Comparison of ENCODE assay signal across 8 cellular contexts in genomic region chr17:46285500-46285899, GRCh38. TPM values are rescaled to one million over a fixed set of nuclear protein-coding genes. Genes with fewer than 3 reads are reported as not detected.
DNase-seq lines count a peak whose midpoint lies in the region; ATAC-seq, FAIRE-seq and TF ChIP-seq lines count a peak whose summit lies in the region.
"Not testable (repeated sequence)": the region's sequence is repeated elsewhere in the genome, so short reads cannot be mapped to it uniquely, and the experiment has no call there.

No MANE protein-coding gene starts in this region.

- H3K4me1 ChIP-seq in PC-3 (ENCODE audit: insufficient read depth, low read length) = peaks cover 30% of the 10 kb centered on the region
- not testable (repeated sequence) for H3K4me1 ChIP-seq in hepatocyte (ENCODE audit: insufficient read depth); lower lobe of right lung; upper lobe of right lung

- peak overlapping the region; percentile 50 for H3K27ac ChIP-seq in PC-3 (ENCODE audit: low read length)
- peak overlapping the region; percentile 85 for H3K27ac ChIP-seq in hepatocyte
- H3K27ac ChIP-seq in lower lobe of right lung, upper lobe of right lung: not testable (repeated sequence)

- H2AFZ ChIP-seq in PC-3 (ENCODE audit: low read length); hepatocyte: not testable (repeated sequence)

- H3K4me1 Mint-ChIP-seq in Calu3 (ENCODE audit: low read depth, unreplicated experiment) = peaks cover 49% of the 10 kb centered on the region
- H3K4me1 Mint-ChIP-seq in activated T-helper 17 cell treated with anti-CD3 and anti-CD28 coated beads, Interleukin-2, amount 50 U/mL, for 72 hours = peaks cover 10% of the 10 kb centered on the region
- peaks cover 17% of the 10 kb centered on the region for H3K4me1 Mint-ChIP-seq in central memory CD8-positive, alpha-beta T cell

- ATAC-seq in PC-3 (peak; percentile 27; the same call in 1 of the 2 replicates), lower lobe of right lung (peak; percentile 62 to 89), upper lobe of right lung (peak; percentile 59)
- not testable (repeated sequence) for ATAC-seq in activated T-helper 17 cell treated with anti-CD3 and anti-CD28 coated beads, Interleukin-2, amount 50 U/mL, for 72 hours (replicated peaks); central memory CD8-positive, alpha-beta T cell (replicated peaks; ENCODE audit: extremely low read depth, poor library complexity, severe bottlenecking)

- H3K9me2 ChIP-seq in PC-3 (replicated peaks; ENCODE audit: low read length); hepatocyte (replicated peaks; ENCODE audit: insufficient read depth): not testable (repeated sequence)

- H4K20me1 ChIP-seq in PC-3 (ENCODE audit: low read length); hepatocyte (ENCODE audit: insufficient read depth, poor library complexity, severe bottlenecking): not testable (repeated sequence)

- BruUV-seq in Calu3 (replicated peaks; lab: Mats Ljungman, UMichigan); PC-3 (replicated peaks; lab: Mats Ljungman, UMichigan): not testable (repeated sequence)

- WGBS in hepatocyte (ENCODE audit: low lambda C conversion rate, missing lambda C conversion rate) = 55% methylated on average over 2 of the region's 2 CpGs

- H3K9me3 Mint-ChIP-seq in Calu3 (ENCODE audit: low read depth, unreplicated experiment); activated T-helper 17 cell treated with anti-CD3 and anti-CD28 coated beads, Interleukin-2, amount 50 U/mL, for 72 hours; central memory CD8-positive, alpha-beta T cell: not testable (repeated sequence)

- not testable (repeated sequence) for H3K36me3 ChIP-seq in PC-3 (ENCODE audit: low read depth, low read length); hepatocyte (replicated peaks; ENCODE audit: insufficient read depth, low read depth); lower lobe of right lung; upper lobe of right lung

- TF ChIP-seq POLR2A in H54 (IDR thresholded peaks at IDR 0.05; ENCODE audit: low read depth, low read length) = not testable (repeated sequence)

- DNase-seq in Calu3 (peak; percentile 62), PC-3 (peak; percentile 35)
- DNase-seq in H54 (ENCODE audit: insufficient read length, low spot score); central memory CD8-positive, alpha-beta T cell (ENCODE audit: low spot score in 2 of 2); hepatocyte (ENCODE audit: low spot score); lower lobe of right lung; upper lobe of right lung: not testable (repeated sequence)

- H3K27me3 ChIP-seq in PC-3 (ENCODE audit: low read length); hepatocyte; lower lobe of right lung (ENCODE audit: low read depth); upper lobe of right lung: not testable (repeated sequence)

- intact Hi-C loops in Calu3 (cut with micrococcal nuclease; ENCODE audit: unreplicated experiment) = loop anchor here (10.0 kb wide), 2 partner anchors 141 to 281 kb away; no protein-coding TSS in a partner anchor
- intact Hi-C loops in PC-3 (cut with micrococcal nuclease); lower lobe of right lung (cut with DNase I); upper lobe of right lung (cut with DNase I): not testable (repeated sequence)

- not testable (repeated sequence) for TF ChIP-seq CTCF in Calu3 (IDR thresholded peaks at IDR 0.05; ENCODE audit: unreplicated experiment); PC-3 (conservative IDR thresholded peaks at IDR 0.05; ENCODE audit: low read depth, low read length); hepatocyte (IDR thresholded peaks at IDR 0.05; ENCODE audit: poor library complexity); lower lobe of right lung (IDR thresholded peaks at IDR 0.05); upper lobe of right lung (IDR thresholded peaks at IDR 0.05)

- POLR2A ChIA-PET in PC-3 (lab: Charles Lee; ENCODE audit: unreplicated experiment) = interaction anchor here (0.7 kb wide), 1 partner anchor 29 kb away, joined by 15 read pairs; no protein-coding TSS in a partner anchor

- H3K4me3 Mint-ChIP-seq in Calu3 (ENCODE audit: low read depth, unreplicated experiment); central memory CD8-positive, alpha-beta T cell: not testable (repeated sequence)
- peak overlapping the region; percentile 24 for H3K4me3 Mint-ChIP-seq in activated T-helper 17 cell treated with anti-CD3 and anti-CD28 coated beads, Interleukin-2, amount 50 U/mL, for 72 hours

- CTCF ChIA-PET in Calu3 (lab: Charles Lee) = interaction anchor here (0.7 to 1.4 kb wide), 4 partner anchors 8 to 92 kb away, joined by 3 to 7 read pairs (median 3); partner anchors contain the start of gene KANSL1
- CTCF ChIA-PET in PC-3 (lab: Charles Lee) = interaction anchor here (0.6 kb wide), 1 partner anchor 23 kb away, joined by 5 read pairs; no protein-coding TSS in a partner anchor

- not testable (repeated sequence) for H3K79me2 ChIP-seq in PC-3 (ENCODE audit: low read length); hepatocyte

- H3K4me2 ChIP-seq in PC-3 (ENCODE audit: low read length); hepatocyte: not testable (repeated sequence)

- FAIRE-seq in H54 (lab: Jason Lieb, UNC) = peak; percentile 15

- H3K27me3 Mint-ChIP-seq in Calu3 (ENCODE audit: unreplicated experiment); activated T-helper 17 cell treated with anti-CD3 and anti-CD28 coated beads, Interleukin-2, amount 50 U/mL, for 72 hours; central memory CD8-positive, alpha-beta T cell: not testable (repeated sequence)

- not testable (repeated sequence) for H3K9me3 ChIP-seq in PC-3 (ENCODE audit: low read length); hepatocyte (ENCODE audit: low read depth); lower lobe of right lung; upper lobe of right lung

- peak overlapping the region; percentile 45 for H3K27ac Mint-ChIP-seq in Calu3 (ENCODE audit: unreplicated experiment)
- not testable (repeated sequence) for H3K27ac Mint-ChIP-seq in activated T-helper 17 cell treated with anti-CD3 and anti-CD28 coated beads, Interleukin-2, amount 50 U/mL, for 72 hours
- peak overlapping the region; percentile 83 for H3K27ac Mint-ChIP-seq in central memory CD8-positive, alpha-beta T cell (ENCODE audit: low read depth)

- H3F3A ChIP-seq in PC-3 (ENCODE audit: low read length, unreplicated experiment) = not testable (repeated sequence)

- peaks cover 10% of the 10 kb centered on the region for H3K36me3 Mint-ChIP-seq in Calu3 (ENCODE audit: insufficient read depth, unreplicated experiment)
- not testable (repeated sequence) for H3K36me3 Mint-ChIP-seq in activated T-helper 17 cell treated with anti-CD3 and anti-CD28 coated beads, Interleukin-2, amount 50 U/mL, for 72 hours (ENCODE audit: low read depth); central memory CD8-positive, alpha-beta T cell (ENCODE audit: insufficient read depth)

- H3K4me3 ChIP-seq in PC-3 (ENCODE audit: low read length); hepatocyte; lower lobe of right lung; upper lobe of right lung: not testable (repeated sequence)

- H3K9ac ChIP-seq in PC-3 (ENCODE audit: low read length) = not testable (repeated sequence)

RNA-seq across cellular contexts. Expression of gene LRRC37A, which starts 9.4 kb away (rescaled TPM):
- total RNA-seq in Calu3 (2022) = 8.3 and 8.6 TPM in 2 replicates
- 1.1 and 2.4 TPM in 2 replicates for total RNA-seq in PC-3 (2014; rRNA removed)
- 1 to 10 TPM; 1.8 to 3.7 TPM for total RNA-seq in activated T-helper 17 cell treated with anti-CD3 and anti-CD28 coated beads, Interleukin-2, amount 50 U/mL, for 72 hours
- total RNA-seq in hepatocyte = 1.4 and 1.9 TPM in 2 replicates
- 1.2 and 1.3 TPM in 2 replicates for polyA plus RNA-seq in hepatocyte
- total RNA-seq in lower lobe of right lung = 3.3 TPM
- total RNA-seq in upper lobe of right lung = 1.9 TPM
